Comparison of ENCODE assay signal across 14 cellular contexts in the genomic region with DNA sequence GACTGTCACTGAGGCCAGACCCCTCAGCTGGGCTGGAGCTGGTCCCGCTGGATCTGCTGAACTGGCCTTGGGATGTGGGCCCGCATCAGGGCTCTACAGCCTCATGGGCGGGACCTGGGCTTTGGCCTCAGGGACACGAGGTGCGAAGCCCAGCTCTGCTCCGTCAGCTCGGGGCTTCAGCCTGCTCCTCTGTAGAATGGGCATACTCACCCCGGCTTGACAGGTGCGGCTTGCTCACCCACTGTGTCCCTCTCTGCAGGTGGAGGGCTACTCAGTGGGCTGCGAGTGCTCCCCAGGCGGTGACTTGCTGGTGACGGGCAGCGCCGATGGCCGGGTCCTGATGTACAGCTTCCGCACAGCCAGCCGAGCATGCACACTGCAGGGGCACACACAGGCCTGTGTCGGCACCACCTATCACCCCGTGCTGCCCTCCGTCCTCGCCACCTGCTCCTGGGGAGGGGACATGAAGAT. TPM values are rescaled to one million over a fixed set of nuclear protein-coding genes. Genes with fewer than 3 reads are reported as not detected.
DNase-seq lines count a peak whose midpoint lies in the region; ATAC-seq and TF ChIP-seq lines count a peak whose summit lies in the region.
"Had no signal": no experiment of that assay in that cellular context is flagged by ENCODE, and none has a peak within 500 bp of the region (broad histone marks: within the 10 kb centered on the region; RNA-seq: fewer than 3 reads in every experiment).

No MANE protein-coding gene starts in this region.

- H3K36me3 Mint-ChIP-seq in activated T-cell treated with anti-CD3 and anti-CD28 coated beads, Interleukin-2, amount 50 U/mL, for 24 hours (ENCODE audit: low read depth): peaks cover 4% of the 10 kb centered on the region
- H3K36me3 Mint-ChIP-seq: immature natural killer cell; stimulated activated memory B cell treated with anti-CD40 and anti-IgM and Interleukin-4, amounts not matched to agents 10 μg/mL and 1 μg/mL and 100 μg/mL, for 72 hours had no signal

- H3K27ac ChIP-seq in Peyer's patch (no peak overlapping the region), hepatocyte (no peak overlapping the region), suprapubic skin (no peak overlapping the region)

- no peaks in the 10 kb centered on the region for H3K79me2 ChIP-seq in hepatocyte

- TF ChIP-seq EP300 in suprapubic skin (IDR thresholded peaks at IDR 0.05): no peak

- no peak overlapping the region for H3K27ac Mint-ChIP-seq in activated T-cell treated with anti-CD3 and anti-CD28 coated beads, Interleukin-2, amount 50 U/mL, for 24 hours
- H3K27ac Mint-ChIP-seq: immature natural killer cell; stimulated activated memory B cell treated with anti-CD40 and anti-IgM and Interleukin-4, amounts not matched to agents 10 μg/mL and 1 μg/mL and 100 μg/mL, for 72 hours had no signal

- TF ChIP-seq POLR2A in Peyer's patch (IDR thresholded peaks at IDR 0.05) (no peak), suprapubic skin (IDR thresholded peaks at IDR 0.05) (no peak), GM18505 (IDR thresholded peaks at IDR 0.05; ENCODE audit: borderline replicate concordance, extremely low read depth, insufficient read depth, insufficient read length) (no peak)

- CTCF ChIA-PET in GM10248 (lab: Yijun Ruan, JAX): interaction anchor here (0.6 to 1.2 kb wide), 2 partner anchors 46 to 188 kb away, joined by 3 read pairs; no protein-coding TSS in a partner anchor

- H3K4me1 Mint-ChIP-seq in activated T-cell treated with anti-CD3 and anti-CD28 coated beads, Interleukin-2, amount 50 U/mL, for 24 hours (ENCODE audit: low read depth): peaks cover 2% of the 10 kb centered on the region
- H3K4me1 Mint-ChIP-seq: stimulated activated memory B cell treated with anti-CD40 and anti-IgM and Interleukin-4, amounts not matched to agents 10 μg/mL and 1 μg/mL and 100 μg/mL, for 72 hours had no signal

- H3K4me2 ChIP-seq in hepatocyte: no peak overlapping the region
- H3K4me2 ChIP-seq: smooth muscle cell had no signal

- H3K9me2 ChIP-seq in hepatocyte (replicated peaks; ENCODE audit: insufficient read depth): no peaks in the 10 kb centered on the region

- no peaks in the 10 kb centered on the region for H3K9me3 Mint-ChIP-seq in activated T-cell treated with anti-CD3 and anti-CD28 coated beads, Interleukin-2, amount 50 U/mL, for 24 hours
- H3K9me3 Mint-ChIP-seq: immature natural killer cell; stimulated activated memory B cell treated with anti-CD40 and anti-IgM and Interleukin-4, amounts not matched to agents 10 μg/mL and 1 μg/mL and 100 μg/mL, for 72 hours had no signal

- H2AFZ ChIP-seq in hepatocyte: no peak overlapping the region

- H3K4me1 ChIP-seq in Peyer's patch (peaks cover 0 to 12% (median 0%) of the 10 kb centered on the region in 4 donors), hepatocyte (ENCODE audit: insufficient read depth) (no peaks in the 10 kb centered on the region), suprapubic skin (peaks cover 11% of the 10 kb centered on the region)

- WGBS in hepatocyte (ENCODE audit: low lambda C conversion rate, missing lambda C conversion rate): 97% methylated on average over 20 of the region's 21 CpGs
- 94% methylated on average over 3 of the region's 21 CpGs for WGBS in suprapubic skin

- peaks cover 0 to 19% (median 0%) of the 10 kb centered on the region in 3 donors for H3K36me3 ChIP-seq in Peyer's patch
- H3K36me3 ChIP-seq in hepatocyte (replicated peaks; ENCODE audit: insufficient read depth, low read depth): no peaks in the 10 kb centered on the region
- H3K36me3 ChIP-seq in suprapubic skin: peaks cover 22% of the 10 kb centered on the region

- no peak for ATAC-seq in GM18505 (IDR thresholded peaks at IDR 0.05; ENCODE audit: unreplicated experiment)

- H3K9me3 ChIP-seq in Peyer's patch (no peaks in the 10 kb centered on the region), hepatocyte (ENCODE audit: low read depth) (no peaks in the 10 kb centered on the region), suprapubic skin (no peaks in the 10 kb centered on the region)

- no peak for TF ChIP-seq CTCF in Peyer's patch (IDR thresholded peaks at IDR 0.05)
- no peak for TF ChIP-seq CTCF in hepatocyte (IDR thresholded peaks at IDR 0.05; ENCODE audit: poor library complexity)
- TF ChIP-seq CTCF in suprapubic skin (IDR thresholded peaks at IDR 0.05): no peak
- TF ChIP-seq CTCF in GM10248 (IDR thresholded peaks at IDR 0.05; ENCODE audit: control extremely low read depth, extremely low read depth, low read depth, missing control alignments): no peak

- no peaks in the 10 kb centered on the region for H4K20me1 ChIP-seq in hepatocyte (ENCODE audit: insufficient read depth, poor library complexity, severe bottlenecking)

- H3K27me3 ChIP-seq in Peyer's patch (no peaks in the 10 kb centered on the region), hepatocyte (no peaks in the 10 kb centered on the region), suprapubic skin (no peaks in the 10 kb centered on the region)

- DNase-seq in activated T-cell treated with anti-CD3 and anti-CD28 coated beads, Interleukin-2, amount 50 U/mL, for 24 hours: peak; percentile 7
- DNase-seq in activated T-cell treated with anti-CD3 and anti-CD28 coated beads for 4 hours (no peak), Peyer's patch (peak; percentile 6 to 44 (median 44)), hepatocyte (ENCODE audit: low spot score) (peak; percentile 2), suprapubic skin (ENCODE audit: low spot score in 2 of 2) (peak; percentile 55 to 74), NCI-H187 treated with DMSO at 0.1 percent for 48 hours (lab: John Stamatoyannopoulos, UW) (no peak), GM10248 (ENCODE audit: extremely low spot score) (no peak)
- DNase-seq: activated CD4-positive, alpha-beta T cell treated with anti-CD3 and anti-CD28 coated beads for 48 hours; immature natural killer cell; nucleus accumbens; SHP77 had no signal

- POLR2A ChIA-PET in GM10248 (lab: Yijun Ruan, JAX): no interaction called here

- no peak overlapping the region for H3K4me3 Mint-ChIP-seq in activated T-cell treated with anti-CD3 and anti-CD28 coated beads, Interleukin-2, amount 50 U/mL, for 24 hours
- H3K4me3 Mint-ChIP-seq: immature natural killer cell; stimulated activated memory B cell treated with anti-CD40 and anti-IgM and Interleukin-4, amounts not matched to agents 10 μg/mL and 1 μg/mL and 100 μg/mL, for 72 hours had no signal

- H3K27me3 Mint-ChIP-seq in activated T-cell treated with anti-CD3 and anti-CD28 coated beads, Interleukin-2, amount 50 U/mL, for 24 hours: no peaks in the 10 kb centered on the region
- H3K27me3 Mint-ChIP-seq: stimulated activated memory B cell treated with anti-CD40 and anti-IgM and Interleukin-4, amounts not matched to agents 10 μg/mL and 1 μg/mL and 100 μg/mL, for 72 hours had no signal

- H3K4me3 ChIP-seq in Peyer's patch (no peak overlapping the region), hepatocyte (no peak overlapping the region), suprapubic skin (no peak overlapping the region)
- H3K4me3 ChIP-seq: smooth muscle cell had no signal

RNA-seq across cellular contexts. Expression of a gene that starts 57.6 kb away (rescaled TPM):
- total RNA-seq in Peyer's patch: 10 to 100 TPM in 1 of 4 donors, 1 to 10 TPM in 2, not detected in 1; 1.6 to 31.8 (median 6.6) TPM
- total RNA-seq in hepatocyte: 0.56 and 1.4 TPM in 2 replicates
- 1.8 and 2.5 TPM in 2 replicates for polyA plus RNA-seq in hepatocyte
- total RNA-seq in suprapubic skin: 1 to 10 TPM in 2 of 4 donors, under 1 TPM in 2; 0.68 to 2.8 (median 1.1) TPM
- polyA plus RNA-seq: immature natural killer cell had no signal

Comparison
In these comparisons a context has a peak if more than half of its experiments do, and no peak if none do; other contexts are left out.
1. DNase-seq: peak in activated T-cell treated with anti-CD3 and anti-CD28 coated beads, Interleukin-2, amount 50 U/mL, for 24 hours (single experiment), Peyer's patch (3 of 3), hepatocyte (single experiment) and suprapubic skin (2 of 2); none in activated T-cell treated with anti-CD3 and anti-CD28 coated beads for 4 hours (single experiment), NCI-H187 treated with DMSO at 0.1 percent for 48 hours (single experiment) and GM10248 (single experiment).